Comparison of ENCODE assay signal across 9 cellular contexts in the genomic region with DNA sequence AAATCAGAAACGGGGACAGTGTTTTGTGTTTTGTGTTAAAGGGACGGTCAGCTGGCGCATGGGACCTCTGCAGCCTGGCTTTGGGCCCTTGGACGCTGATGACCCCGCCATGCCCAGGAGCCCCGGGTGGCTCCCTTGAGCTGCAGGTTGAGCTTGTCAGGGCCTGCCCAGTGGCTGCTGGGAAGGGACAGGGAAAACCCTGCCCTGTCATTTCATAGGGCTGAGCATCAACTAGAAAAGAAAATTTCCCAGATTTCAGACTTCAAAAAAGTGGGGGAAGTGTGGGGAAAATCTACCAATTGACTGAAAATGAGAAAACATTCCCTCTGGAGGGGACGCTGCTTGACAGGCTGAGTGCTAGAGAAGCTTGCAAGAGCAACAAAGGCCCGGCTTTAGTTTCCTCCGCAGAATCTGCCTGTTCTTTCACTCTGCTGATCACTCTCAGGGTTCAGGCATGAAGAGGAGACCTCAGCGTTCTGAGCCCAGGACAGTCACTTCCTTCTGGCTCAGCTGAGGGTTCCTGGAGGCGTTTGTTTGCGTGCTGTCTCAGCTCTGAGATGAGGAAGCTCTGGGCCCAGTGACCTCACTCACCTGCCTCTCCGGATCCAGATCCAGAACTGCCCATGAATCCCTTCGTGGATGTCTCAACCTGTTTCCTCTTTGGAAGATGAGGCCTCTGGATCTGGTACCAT. TPM values are rescaled to one million over a fixed set of nuclear protein-coding genes. Genes with fewer than 3 reads are reported as not detected.
DNase-seq lines count a peak whose midpoint lies in the region; ATAC-seq, FAIRE-seq and TF ChIP-seq lines count a peak whose summit lies in the region.
"Had no signal": no experiment of that assay in that cellular context is flagged by ENCODE, and none has a peak within 500 bp of the region (broad histone marks: within the 10 kb centered on the region; RNA-seq: fewer than 3 reads in every experiment).

No MANE protein-coding gene starts in this region.

- H3K27me3 ChIP-seq in GM23248 (replicated peaks; ENCODE audit: insufficient read depth) (no peaks in the 10 kb centered on the region), esophagus squamous epithelium (no peaks in the 10 kb centered on the region), upper lobe of left lung (no peaks in the 10 kb centered on the region)
- H3K27me3 ChIP-seq: cardiac muscle cell had no signal

- TF ChIP-seq CTCF in GM13976 (IDR thresholded peaks at IDR 0.05; ENCODE audit: borderline replicate concordance, control extremely low read depth, extremely low read depth, insufficient read depth, missing control alignments) (no peak), NB4 (IDR thresholded peaks at IDR 0.05; ENCODE audit: low read depth, low read length) (no peak), esophagus squamous epithelium (IDR thresholded peaks at IDR 0.05) (no peak), upper lobe of left lung (IDR thresholded peaks at IDR 0.05) (no peak)

- 44 to 47% methylated on average over 14 of the region's 14 CpGs for WGBS in GM23248 (ENCODE audit: low coverage in 1 of 2, low lambda C conversion rate in 2 of 2, missing lambda C conversion rate in 2 of 2), 2 experiments
- WGBS in esophagus squamous epithelium, 2 donors: 24 to 32% methylated on average over 11 to 14 of the region's 14 CpGs
- 54 to 63% methylated on average over 14 of the region's 14 CpGs for WGBS in upper lobe of left lung, 2 donors

- peak overlapping the region; percentile 22 for H3K4me2 ChIP-seq in GM23248 (ENCODE audit: unreplicated experiment)

- no peak overlapping the region for H3K4me3 ChIP-seq in GM23248
- no peak overlapping the region for H3K4me3 ChIP-seq in NB4 (ENCODE audit: low read depth, low read length)
- no peak overlapping the region for H3K4me3 ChIP-seq in esophagus squamous epithelium
- H3K4me3 ChIP-seq in upper lobe of left lung: no peak overlapping the region
- H3K4me3 ChIP-seq: cardiac muscle cell had no signal

- peaks cover 8% of the 10 kb centered on the region; the same call in 1 of the 2 replicates for H3F3A ChIP-seq in GM23248 (ENCODE audit: insufficient read depth)

- no peak for TF ChIP-seq EP300 in upper lobe of left lung (IDR thresholded peaks at IDR 0.05)

- peak overlapping the region; percentile 57 for H2AFZ ChIP-seq in GM23248

- H3K4me1 ChIP-seq in GM23248 (ENCODE audit: insufficient read depth): peaks cover 17% of the 10 kb centered on the region
- H3K4me1 ChIP-seq in esophagus squamous epithelium: peaks cover 0 to 35% (median 23%) of the 10 kb centered on the region in 3 donors
- H3K4me1 ChIP-seq in upper lobe of left lung: peaks cover 0 to 4% (median 0%) of the 10 kb centered on the region in 4 donors

- H3K9me3 ChIP-seq in GM23248 (ENCODE audit: low read depth) (no peaks in the 10 kb centered on the region), esophagus squamous epithelium (no peaks in the 10 kb centered on the region), upper lobe of left lung (no peaks in the 10 kb centered on the region)

- no peaks in the 10 kb centered on the region for H3K9me2 ChIP-seq in GM23248 (ENCODE audit: insufficient read depth)

- no peaks in the 10 kb centered on the region for H3K36me3 ChIP-seq in GM23248 (ENCODE audit: low read depth)
- H3K36me3 ChIP-seq in esophagus squamous epithelium: no peaks in the 10 kb centered on the region
- H3K36me3 ChIP-seq in upper lobe of left lung: no peaks in the 10 kb centered on the region
- H3K36me3 ChIP-seq: cardiac muscle cell had no signal

- H3K79me2 ChIP-seq in GM23248 (ENCODE audit: insufficient read depth): no peaks in the 10 kb centered on the region

- peak overlapping the region; percentile 54 for H3K9ac ChIP-seq in GM23248

- DNase-seq in GM13976 (ENCODE audit: low spot score) (peak; percentile 74), GM23248 (peak; percentile 91), NB4 (ENCODE audit: low read depth) (peak; percentile 84), esophagus squamous epithelium (lab: John Stamatoyannopoulos, UW) (no peak), upper lobe of left lung (peak in 1 of 2 donors; percentile 69), middle frontal gyrus (ENCODE audit: extremely low spot score, low spot score) (no peak), HTR-8/SVneo (ENCODE audit: insufficient read length, low spot score) (no peak), NCI-H187 treated with DMSO at 0.1 percent for 48 hours (lab: John Stamatoyannopoulos, UW) (no peak)

- ATAC-seq in upper lobe of left lung (ENCODE audit: low FRiP score in 2 of 2): peak; percentile 67 to 81

- no peak for FAIRE-seq in HTR-8/SVneo (lab: Jason Lieb, UNC)

- in situ Hi-C loops in GM13976 (cut with MboI; ENCODE audit: low sequenced_read_pairs, unreplicated experiment) (no loop called here), GM23248 (cut with MboI) (no loop called here)

- no peaks in the 10 kb centered on the region for H4K20me1 ChIP-seq in GM23248 (ENCODE audit: insufficient read depth)

- intact Hi-C loops in esophagus squamous epithelium (cut with DNase I): no loop called here

- TF ChIP-seq POLR2A in NB4 (IDR thresholded peaks at IDR 0.05; ENCODE audit: extremely low read depth, insufficient read length): no peak
- peak in 1 of 4 donors; percentile 29 for TF ChIP-seq POLR2A in esophagus squamous epithelium (IDR thresholded peaks at IDR 0.05)
- TF ChIP-seq POLR2A in upper lobe of left lung (IDR thresholded peaks at IDR 0.05): no peak

- H3K27ac ChIP-seq in GM23248 (peak overlapping the region; percentile 73), esophagus squamous epithelium (peak overlapping the region; percentile 63 to 86 (median 78)), upper lobe of left lung (peak overlapping the region; percentile 13 to 54 (median 24))
- H3K27ac ChIP-seq: cardiac muscle cell had no signal

RNA-seq across cellular contexts. Expression of gene DNAJB6, which starts 18.6 kb away (rescaled TPM):
- total RNA-seq in GM23248 (2014; rRNA removed; shearing (Covaris generic)): 139 and 149 TPM in 2 replicates
- polyA plus RNA-seq in GM23248 (2016; fragmentation: Nextera tagmentation; extraction: Ambion mirVana): 187 and 195 TPM in 2 replicates
- total RNA-seq in esophagus squamous epithelium (100 to 1,000 TPM in 3 of 4 donors, 10 to 100 TPM in 1; 96.5 to 193 (median 160) TPM), upper lobe of left lung (10 to 100 TPM; 64.1 to 99.6 (median 83.0) TPM)

Comparison
In these comparisons a context has a peak if more than half of its experiments do, and no peak if none do; other contexts are left out.
1. DNase-seq: peak in GM13976 (single experiment), GM23248 (single experiment) and NB4 (single experiment); none in esophagus squamous epithelium (single experiment), middle frontal gyrus (single experiment), HTR-8/SVneo (single experiment) and NCI-H187 treated with DMSO at 0.1 percent for 48 hours (single experiment).
2. H3K27ac ChIP-seq: peak in every context shown above with its lines; median percentile 78 in esophagus squamous epithelium; 73 in GM23248; 24 in upper lobe of left lung.